ENCODE assay signal across 18 cellular contexts in the genomic region with DNA sequence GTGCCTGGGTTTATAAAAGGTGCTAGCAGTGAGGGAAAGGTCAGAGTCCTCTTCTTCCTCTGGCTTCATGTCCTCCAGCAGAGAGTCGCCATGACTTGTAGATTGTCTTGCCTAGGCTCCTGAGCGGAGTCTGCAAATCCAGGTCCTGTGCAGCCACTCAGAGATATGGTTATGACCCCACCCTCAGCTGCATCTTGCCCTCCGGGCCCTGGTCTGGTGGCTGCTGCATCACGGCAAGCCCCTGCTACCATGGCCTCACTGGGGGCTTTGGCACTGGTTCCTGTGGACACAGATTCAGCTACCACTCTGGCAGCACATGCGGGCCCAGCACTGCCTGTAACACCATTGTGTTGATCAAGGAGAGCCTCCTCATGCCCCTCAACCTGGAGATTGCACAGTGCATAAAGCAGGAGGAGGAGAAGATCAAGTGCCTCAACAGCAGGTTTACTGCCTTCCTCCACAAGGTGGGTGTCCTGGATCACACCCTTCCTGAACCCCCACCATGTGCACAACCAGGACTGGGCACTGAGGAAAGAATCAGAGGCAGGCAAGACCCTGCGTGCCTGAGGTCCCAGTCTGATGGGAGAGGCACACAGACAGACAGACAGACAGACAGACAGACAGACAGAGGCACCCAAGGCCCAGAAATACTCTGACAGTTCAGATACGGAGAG. TPM values are rescaled to one million over a fixed set of nuclear protein-coding genes. Genes with fewer than 3 reads are reported as not detected.
DNase-seq lines count a peak whose midpoint lies in the region; ATAC-seq, FAIRE-seq and TF ChIP-seq lines count a peak whose summit lies in the region.
"Had no signal": no experiment of that assay in that cellular context is flagged by ENCODE, and none has a peak within 500 bp of the region (broad histone marks: within the 10 kb centered on the region; RNA-seq: fewer than 3 reads in every experiment).

No MANE protein-coding gene starts in this region.

- H3K18ac ChIP-seq in H1 (ENCODE audit: extremely low read depth, low read length): no peak overlapping the region

- 94% methylated on average over 7 of the region's 7 CpGs; no CpG with 5 or more reads in 1 of the 2 experiments for WGBS in H1 (ENCODE audit: extremely low coverage in 1 of 2, insufficient coverage in 1 of 2, insufficient read length in 1 of 2, insufficient replicate concordance in 2 of 2, low coverage in 1 of 2, low lambda C conversion rate in 2 of 2, missing lambda C conversion rate in 1 of 2), 2 experiments
- 86 to 92% methylated on average over 7 of the region's 7 CpGs for WGBS in sigmoid colon, 2 donors

- no peak overlapping the region for H2BK120ac ChIP-seq in H1 (replicated peaks; ENCODE audit: low read depth, low read length)

- H3K79me1 ChIP-seq in H1 (ENCODE audit: low read depth, low read length): no peaks in the 10 kb centered on the region

- no peak for FAIRE-seq in H1 (lab: Jason Lieb, UNC)
- FAIRE-seq: GM19239 had no signal

- H2BK15ac ChIP-seq in H1 (ENCODE audit: low read length): no peak overlapping the region

- TF ChIP-seq POLR2A in H1 (IDR thresholded peaks at IDR 0.05; ENCODE audit: control extremely low read depth in 1 of 2, low read depth in 2 of 2, low read length in 2 of 2) (no peak), sigmoid colon (IDR thresholded peaks at IDR 0.05) (no peak)

- no peak overlapping the region for H3K4me2 ChIP-seq in H1 (ENCODE audit: insufficient read depth in 1 of 2, low read depth in 2 of 2, low read length in 2 of 2)

- no peak overlapping the region for H4K5ac ChIP-seq in H1 (ENCODE audit: insufficient read length, low read depth, low read length)

- no peak for ATAC-seq in activated CD8-positive, alpha-beta memory T cell treated with anti-CD3 and anti-CD28 coated beads, Interleukin-2, amount 10 ng/mL, durations not matched to agents 7 days and 5 days
- ATAC-seq: CD8-positive, alpha-beta T cell had no signal

- H3K23me2 ChIP-seq in H1 (ENCODE audit: low read depth, low read length): no peaks in the 10 kb centered on the region

- no peaks in the 10 kb centered on the region for H3K79me2 ChIP-seq in H1 (ENCODE audit: control insufficient read depth in 1 of 2, insufficient read depth in 2 of 2, low read length in 2 of 2)

- H3K27ac Mint-ChIP-seq in activated naive CD4-positive, alpha-beta T cell treated with anti-CD3 and anti-CD28 coated beads, Interleukin-2, amount 50 U/mL, for 24 hours: peak overlapping the region; percentile 53
- no peak overlapping the region for H3K27ac Mint-ChIP-seq in activated CD8-positive, alpha-beta memory T cell treated with anti-CD3 and anti-CD28 coated beads, Interleukin-2, amount 10 ng/mL, durations not matched to agents 7 days and 5 days
- H3K27ac Mint-ChIP-seq: CD8-positive, alpha-beta T cell had no signal

- no peaks in the 10 kb centered on the region for H3K36me3 ChIP-seq in H1 (ENCODE audit: control insufficient read depth in 2 of 4, insufficient read depth in 4 of 4, low read length in 3 of 4)
- H3K36me3 ChIP-seq in sigmoid colon: no peaks in the 10 kb centered on the region
- H3K36me3 ChIP-seq: HAP-1 had no signal

- H2AFZ ChIP-seq in H1 (ENCODE audit: low read length): no peak overlapping the region

- no peak for TF ChIP-seq EP300 in H1 (IDR thresholded peaks at IDR 0.05; ENCODE audit: borderline replicate concordance in 1 of 2, low read depth in 2 of 2, low read length in 2 of 2)
- TF ChIP-seq EP300 in sigmoid colon (IDR thresholded peaks at IDR 0.05): no peak

- H4K8ac ChIP-seq in H1 (ENCODE audit: extremely low read depth, insufficient read depth, low read length): no peak overlapping the region

- H3K4me3 Mint-ChIP-seq in activated naive CD4-positive, alpha-beta T cell treated with anti-CD3 and anti-CD28 coated beads, Interleukin-2, amount 50 U/mL, for 24 hours: no peak overlapping the region
- no peak overlapping the region for H3K4me3 Mint-ChIP-seq in activated CD8-positive, alpha-beta memory T cell treated with anti-CD3 and anti-CD28 coated beads, Interleukin-2, amount 10 ng/mL, durations not matched to agents 7 days and 5 days
- H3K4me3 Mint-ChIP-seq: CD14-positive monocyte; CD8-positive, alpha-beta T cell had no signal

- H4K91ac ChIP-seq in H1 (replicated peaks; ENCODE audit: insufficient read length, low read length): no peak overlapping the region

- CTCF ChIA-PET in H1 (lab: Charles Lee; ENCODE audit: partially characterized antibody): interaction anchor here (0.6 to 7.0 kb wide), 18 partner anchors 13 to 616 kb away, joined by 3 to 87 read pairs (median 4); a partner anchor contains a TSS
- CTCF ChIA-PET in activated CD8-positive, alpha-beta memory T cell treated with anti-CD3 and anti-CD28 coated beads, Interleukin-2, amount 10 ng/mL, durations not matched to agents 7 days and 5 days (lab: Charles Lee): interaction anchor here (0.9 to 8.3 kb wide), 5 partner anchors 12 to 44 kb away, joined by 3 to 74 read pairs (median 3); no protein-coding TSS in a partner anchor

- H3K9me3 Mint-ChIP-seq in activated naive CD4-positive, alpha-beta T cell treated with anti-CD3 and anti-CD28 coated beads, Interleukin-2, amount 50 U/mL, for 24 hours: no peaks in the 10 kb centered on the region
- H3K9me3 Mint-ChIP-seq in activated CD8-positive, alpha-beta memory T cell treated with anti-CD3 and anti-CD28 coated beads, Interleukin-2, amount 10 ng/mL, durations not matched to agents 7 days and 5 days (ENCODE audit: low read depth): no peaks in the 10 kb centered on the region
- H3K9me3 Mint-ChIP-seq: CD8-positive, alpha-beta T cell had no signal

- no peak overlapping the region for H3K23ac ChIP-seq in H1 (ENCODE audit: insufficient read length)

- POLR2A ChIA-PET in H1 (lab: Charles Lee; ENCODE audit: partially characterized antibody): interaction anchor here (0.8 to 1.5 kb wide), 3 partner anchors 13 to 27 kb away, joined by 3 to 5 read pairs (median 3); no protein-coding TSS in a partner anchor

- TF ChIP-seq RAD21 in H1 (IDR thresholded peaks at IDR 0.05 in 1 of 2, conservative IDR thresholded peaks at IDR 0.05 in 1 of 2; ENCODE audit: low read depth in 2 of 2, low read length in 2 of 2): no peak

- no peak overlapping the region for H3K27ac ChIP-seq in H1 (ENCODE audit: low read depth, low read length)
- no peak overlapping the region for H3K27ac ChIP-seq in sigmoid colon
- H3K27ac ChIP-seq: 22Rv1 had no signal

- H3K4me3 ChIP-seq in H1 (ENCODE audit: extremely low read depth in 1 of 4, insufficient read depth in 2 of 4, low read depth in 3 of 4, low read length in 4 of 4): no peak overlapping the region
- no peak overlapping the region for H3K4me3 ChIP-seq in sigmoid colon
- H3K4me3 ChIP-seq: HAP-1 had no signal

- peaks cover 24% of the 10 kb centered on the region for H3K27me3 Mint-ChIP-seq in activated naive CD4-positive, alpha-beta T cell treated with anti-CD3 and anti-CD28 coated beads, Interleukin-2, amount 50 U/mL, for 24 hours
- peaks cover 45% of the 10 kb centered on the region for H3K27me3 Mint-ChIP-seq in activated CD8-positive, alpha-beta memory T cell treated with anti-CD3 and anti-CD28 coated beads, Interleukin-2, amount 10 ng/mL, durations not matched to agents 7 days and 5 days

- H3K4me1 ChIP-seq in H1 (replicated peaks in 1 of 4; ENCODE audit: control insufficient read depth in 3 of 4, insufficient read depth in 4 of 4, low read length in 3 of 4): peaks cover 0 to 6% (median 0%) of the 10 kb centered on the region in 4 experiments; a peak in 2 of 7 replicates
- peaks cover 0 to 1% (median 0%) of the 10 kb centered on the region in 4 donors for H3K4me1 ChIP-seq in sigmoid colon

- intact Hi-C loops in sigmoid colon (cut with DNase I): no loop called here

- H3K4me1 Mint-ChIP-seq in activated naive CD4-positive, alpha-beta T cell treated with anti-CD3 and anti-CD28 coated beads, Interleukin-2, amount 50 U/mL, for 24 hours: peaks cover 11% of the 10 kb centered on the region
- peaks cover 13% of the 10 kb centered on the region for H3K4me1 Mint-ChIP-seq in activated CD8-positive, alpha-beta memory T cell treated with anti-CD3 and anti-CD28 coated beads, Interleukin-2, amount 10 ng/mL, durations not matched to agents 7 days and 5 days

- H2AK5ac ChIP-seq in H1 (ENCODE audit: low read depth, low read length): no peak overlapping the region

- H3K36me3 Mint-ChIP-seq in activated naive CD4-positive, alpha-beta T cell treated with anti-CD3 and anti-CD28 coated beads, Interleukin-2, amount 50 U/mL, for 24 hours: no peaks in the 10 kb centered on the region
- no peaks in the 10 kb centered on the region for H3K36me3 Mint-ChIP-seq in activated CD8-positive, alpha-beta memory T cell treated with anti-CD3 and anti-CD28 coated beads, Interleukin-2, amount 10 ng/mL, durations not matched to agents 7 days and 5 days
- H3K36me3 Mint-ChIP-seq: CD8-positive, alpha-beta T cell had no signal

- no peak overlapping the region for H2BK20ac ChIP-seq in H1 (ENCODE audit: low read length)

- H3K14ac ChIP-seq in H1 (ENCODE audit: insufficient read length): no peak overlapping the region

- no peak overlapping the region for H2BK5ac ChIP-seq in H1 (ENCODE audit: low read depth, low read length)

- no peak for DNase-seq in activated naive CD4-positive, alpha-beta T cell (lab: John Stamatoyannopoulos, UW)
- DNase-seq in H1 (ENCODE audit: low read depth in 1 of 2, low spot score in 2 of 2) (no peak), sigmoid colon (peak; percentile 8), NCI-H226 (no peak), NCI-H1436 treated with DMSO at 0.1 percent for 48 hours (lab: John Stamatoyannopoulos, UW) (no peak), COLO829 (ENCODE audit: low spot score) (no peak)
- no peak for DNase-seq in activated CD8-positive, alpha-beta memory T cell treated with anti-CD3 and anti-CD28 coated beads, Interleukin-2, amount 10 ng/mL, durations not matched to agents 7 days and 5 days
- DNase-seq: Caco-2; CD8-positive, alpha-beta T cell; DND-41; GF-D8; GOT3 had no signal

- H3K27me3 ChIP-seq in H1 (replicated peaks in 1 of 4; ENCODE audit: control insufficient read depth in 3 of 4, extremely low read depth in 1 of 4, insufficient read depth in 3 of 4, low read length in 3 of 4): peaks cover 5 to 10% (median 9%) of the 10 kb centered on the region in 4 experiments
- H3K27me3 ChIP-seq in sigmoid colon: peaks cover 0 to 11% (median under 1%) of the 10 kb centered on the region in 3 donors

- no peak overlapping the region for H3K56ac ChIP-seq in H1 (replicated peaks; ENCODE audit: insufficient read length, low read depth, low read length)

- no peak overlapping the region for H3K4ac ChIP-seq in H1 (replicated peaks; ENCODE audit: insufficient read length, low read depth, low read length)

- peaks cover 2 to 7% of the 10 kb centered on the region in 2 experiments; a peak in 2 of 4 replicates for H3K9me3 ChIP-seq in H1 (ENCODE audit: insufficient read depth in 2 of 2, low read depth in 1 of 2, low read length in 1 of 2)
- no peaks in the 10 kb centered on the region for H3K9me3 ChIP-seq in sigmoid colon
- H3K9me3 ChIP-seq: HAP-1 had no signal

- H2BK12ac ChIP-seq in H1 (ENCODE audit: low read depth, low read length): no peak overlapping the region

- H4K20me1 ChIP-seq in H1 (replicated peaks in 1 of 2; ENCODE audit: control insufficient read depth in 1 of 2, insufficient read depth in 2 of 2, low read length in 2 of 2): no peaks in the 10 kb centered on the region

- TF ChIP-seq CTCF in H1 (IDR thresholded peaks at IDR 0.05; ENCODE audit: control extremely low read depth in 1 of 3, insufficient read depth in 1 of 3, low read depth in 1 of 3, low read length in 3 of 3) (no peak), sigmoid colon (IDR thresholded peaks at IDR 0.05) (no peak)

- no peak overlapping the region for H3K9ac ChIP-seq in H1 (replicated peaks in 1 of 4; ENCODE audit: extremely low read depth in 1 of 4, low read depth in 3 of 4, low read length in 3 of 4)

RNA-seq across cellular contexts. Expression of a gene that starts 10.5 kb away (rescaled TPM):
- 0.15 TPM in 1 of 2 replicates, not detected in the other for total RNA-seq in H1 (2021; fragmentation: NEBNext Ultra II Directional; extraction: Animal tissue kit (Norgen Biotek cat#: 25700))
- polyA plus RNA-seq in H1 (2011; rRNA removed): 0.09 and 0.12 TPM in 2 replicates
- not detected for polyA plus RNA-seq in H1 (2011; cell fraction: cytosol; rRNA removed)
- polyA plus RNA-seq in H1 (2011; cell fraction: nucleus; rRNA removed): 0.14 TPM
- not detected in 4 replicates for polyA plus RNA-seq in H1 (2012, experiment 1 of 2)
- polyA plus RNA-seq in H1 (2012, experiment 2 of 2): not detected
- polyA plus RNA-seq in H1 (2013, experiment 1 of 2): 0.06 TPM
- 0.09 TPM for polyA plus RNA-seq in H1 (2013, experiment 2 of 2)
- polyA minus RNA-seq in H1 (2011; rRNA and poly(A)+ RNA removed): not detected in 2 replicates
- not detected for polyA minus RNA-seq in H1 (2011; cell fraction: cytosol; rRNA and poly(A)+ RNA removed)
- polyA minus RNA-seq in H1 (2011; cell fraction: nucleus; rRNA and poly(A)+ RNA removed): not detected
- total RNA-seq in sigmoid colon: not detected
- under 1 TPM in 2 of 3 donors, not detected in 1; 0.25 to 0.60 TPM for polyA plus RNA-seq in sigmoid colon
- 1 to 10 TPM in 1 of 2 experiments, under 1 TPM in 1; 0.18 to 1.2 TPM for total RNA-seq in activated CD8-positive, alpha-beta memory T cell treated with anti-CD3 and anti-CD28 coated beads, Interleukin-2, amount 10 ng/mL, durations not matched to agents 7 days and 5 days
- total RNA-seq: A673, Caco-2 had no signal
- polyA plus RNA-seq: CD14-positive monocyte had no signal

RNA-seq across cellular contexts. Expression of a gene that starts 27.4 kb away (rescaled TPM):
- total RNA-seq in H1 (2021; fragmentation: NEBNext Ultra II Directional; extraction: Animal tissue kit (Norgen Biotek cat#: 25700)): not detected in 2 replicates
- polyA plus RNA-seq in H1 (2011; rRNA removed) (not detected in 2 replicates), sigmoid colon (under 1 TPM in 1 of 3 donors, not detected in 2; 0.17 TPM)
- polyA plus RNA-seq in H1 (2011; cell fraction: cytosol; rRNA removed): not detected
- 0.09 TPM for polyA plus RNA-seq in H1 (2011; cell fraction: nucleus; rRNA removed)
- not detected in 4 replicates for polyA plus RNA-seq in H1 (2012, experiment 1 of 2)
- not detected for polyA plus RNA-seq in H1 (2012, experiment 2 of 2)
- not detected for polyA plus RNA-seq in H1 (2013, experiment 1 of 2)
- not detected for polyA plus RNA-seq in H1 (2013, experiment 2 of 2)
- not detected in 2 replicates for polyA minus RNA-seq in H1 (2011; rRNA and poly(A)+ RNA removed)
- not detected for polyA minus RNA-seq in H1 (2011; cell fraction: cytosol; rRNA and poly(A)+ RNA removed)
- not detected for polyA minus RNA-seq in H1 (2011; cell fraction: nucleus; rRNA and poly(A)+ RNA removed)
- total RNA-seq in sigmoid colon: under 1 TPM in 1 of 4 donors, not detected in 3; 0.14 TPM
- total RNA-seq in activated CD8-positive, alpha-beta memory T cell treated with anti-CD3 and anti-CD28 coated beads, Interleukin-2, amount 10 ng/mL, durations not matched to agents 7 days and 5 days: under 1 TPM in 1 of 2 experiments, not detected in 1; 0.30 TPM
- total RNA-seq: CD8-positive, alpha-beta T cell had no signal
- polyA plus RNA-seq: CD14-positive monocyte had no signal

RNA-seq across cellular contexts. Expression of a gene that starts 30.9 kb away (rescaled TPM):
- total RNA-seq in H1 (2021; fragmentation: NEBNext Ultra II Directional; extraction: Animal tissue kit (Norgen Biotek cat#: 25700)): 13.2 and 16.5 TPM in 2 replicates
- polyA plus RNA-seq in H1 (2011; rRNA removed) (19.0 and 25.6 TPM in 2 replicates), sigmoid colon (10 to 100 TPM in 1 of 3 donors, 1 to 10 TPM in 2; 1.2 to 12.0 (median 2.4) TPM)
- polyA plus RNA-seq in H1 (2011; cell fraction: cytosol; rRNA removed): 20.8 TPM
- polyA plus RNA-seq in H1 (2011; cell fraction: nucleus; rRNA removed): 32.4 TPM
- polyA plus RNA-seq in H1 (2012, experiment 1 of 2): 10.8 to 28.4 TPM (median 20.2 TPM) in 4 replicates
- polyA plus RNA-seq in H1 (2012, experiment 2 of 2): 20.5 TPM
- 4.4 TPM for polyA plus RNA-seq in H1 (2013, experiment 1 of 2)
- 4.8 TPM for polyA plus RNA-seq in H1 (2013, experiment 2 of 2)
- polyA minus RNA-seq in H1 (2011; rRNA and poly(A)+ RNA removed): 16.8 and 19.4 TPM in 2 replicates
- polyA minus RNA-seq in H1 (2011; cell fraction: cytosol; rRNA and poly(A)+ RNA removed): 13.4 TPM
- polyA minus RNA-seq in H1 (2011; cell fraction: nucleus; rRNA and poly(A)+ RNA removed): 20.8 TPM
- 1 to 10 TPM in 1 of 4 donors, under 1 TPM in 1, not detected in 2; 0.27 to 3.2 TPM for total RNA-seq in sigmoid colon
- total RNA-seq in activated CD8-positive, alpha-beta memory T cell treated with anti-CD3 and anti-CD28 coated beads, Interleukin-2, amount 10 ng/mL, durations not matched to agents 7 days and 5 days: 10 to 100 TPM in 1 of 2 experiments, 1 to 10 TPM in 1; 4.7 to 18.3 TPM
- total RNA-seq: CD8-positive, alpha-beta T cell had no signal

RNA-seq across cellular contexts. Expression of a gene that starts 57.3 kb away (rescaled TPM):
- not detected in 2 replicates for total RNA-seq in H1 (2021; fragmentation: NEBNext Ultra II Directional; extraction: Animal tissue kit (Norgen Biotek cat#: 25700))
- polyA plus RNA-seq in H1 (2011; rRNA removed) (not detected in 2 replicates), sigmoid colon (not detected)
- polyA plus RNA-seq in H1 (2011; cell fraction: cytosol; rRNA removed): not detected
- polyA plus RNA-seq in H1 (2011; cell fraction: nucleus; rRNA removed): not detected
- polyA plus RNA-seq in H1 (2012, experiment 1 of 2): not detected in 4 replicates
- polyA plus RNA-seq in H1 (2012, experiment 2 of 2): not detected
- not detected for polyA plus RNA-seq in H1 (2013, experiment 1 of 2)
- polyA plus RNA-seq in H1 (2013, experiment 2 of 2): not detected
- not detected in 2 replicates for polyA minus RNA-seq in H1 (2011; rRNA and poly(A)+ RNA removed)
- not detected for polyA minus RNA-seq in H1 (2011; cell fraction: cytosol; rRNA and poly(A)+ RNA removed)
- polyA minus RNA-seq in H1 (2011; cell fraction: nucleus; rRNA and poly(A)+ RNA removed): not detected
- total RNA-seq in sigmoid colon: not detected
- total RNA-seq in activated CD8-positive, alpha-beta memory T cell treated with anti-CD3 and anti-CD28 coated beads, Interleukin-2, amount 10 ng/mL, durations not matched to agents 7 days and 5 days: not detected
- total RNA-seq: A673; Caco-2; CD8-positive, alpha-beta T cell had no signal
- polyA plus RNA-seq: CD14-positive monocyte had no signal
